35 cellular contexts compared by ENCODE assay signal in genomic region chr3:159246385-159246784, GRCh38.
"Had no signal": no experiment of that assay in that cellular context is flagged by ENCODE, and none has a peak within 500 bp of the region (broad histone marks: within the 10 kb centered on the region; RNA-seq: fewer than 3 reads in every experiment).

No MANE protein-coding gene starts in this region.

- H3K36me3 Mint-ChIP-seq: activated CD8-positive, alpha-beta memory T cell treated with anti-CD3 and anti-CD28 coated beads, Interleukin-2, amount 10 ng/mL, durations not matched to agents 7 days and 5 days; activated naive CD4-positive, alpha-beta T cell treated with anti-CD3 and anti-CD28 coated beads, Interleukin-2, amount 10 ng/mL, durations not matched to agents 7 days and 5 days; activated naive CD4-positive, alpha-beta T cell treated with anti-CD3 and anti-CD28 coated beads, Interleukin-2, amount 50 U/mL, for 24 hours; activated naive CD8-positive, alpha-beta T cell; activated naive CD8-positive, alpha-beta T cell treated with anti-CD3 and anti-CD28 coated beads, Interleukin-2, amount 10 ng/mL, durations not matched to agents 7 days and 5 days; brain had no signal

- DNase-seq: activated B cell treated with CpG ODN at 0.5 μM for 24 hours; activated CD4-positive, alpha-beta memory T cell treated with anti-CD3 and anti-CD28 coated beads, Interleukin-2, amount 10 ng/mL, durations not matched to agents 7 days and 5 days; activated CD4-positive, alpha-beta T cell treated with anti-CD3 and anti-CD28 coated beads for 48 hours; activated CD4-positive, alpha-beta T cell treated with anti-CD3 and anti-CD28 coated beads, Interleukin-2, amount 10 ng/mL, durations not matched to agents 7 days and 5 days; activated CD4-positive, alpha-beta T cell treated with anti-CD3 and anti-CD28 coated beads, Interleukin-2, amount 50 U/mL, for 48 hours; activated CD4-positive, CD25-positive, alpha-beta regulatory T cell treated with anti-CD3 and anti-CD28 coated beads, Interleukin-2, amount 50 U/mL, for 72 hours; activated CD8-positive, alpha-beta memory T cell treated with anti-CD3 and anti-CD28 coated beads for 24 hours; activated CD8-positive, alpha-beta memory T cell treated with anti-CD3 and anti-CD28 coated beads, Interleukin-2, amount 10 ng/mL, durations not matched to agents 7 days and 5 days; activated CD8-positive, alpha-beta memory T cell treated with anti-CD3 and anti-CD28 coated beads, Interleukin-2, amount 50 U/mL, for 48 hours; activated CD8-positive, alpha-beta T cell treated with anti-CD3 and anti-CD28 coated beads, Interleukin-2, amount 10 ng/mL, durations not matched to agents 7 days and 5 days; activated effector memory CD4-positive, alpha-beta T cell treated with Interleukin-2 at 50 U/mL for 16 hours; activated gamma-delta T cell; activated naive CD4-positive, alpha-beta T cell treated with anti-CD3 and anti-CD28 coated beads, Interleukin-2, amount 10 ng/mL, durations not matched to agents 7 days and 5 days; activated naive CD4-positive, alpha-beta T cell treated with Interleukin-2 at 50 U/mL for 16 hours; activated naive CD8-positive, alpha-beta T cell treated with anti-CD3 and anti-CD28 coated beads, Interleukin-2, amount 10 ng/mL, durations not matched to agents 7 days and 5 days; activated naive CD8-positive, alpha-beta T cell treated with anti-CD3 and anti-CD28 coated beads, Interleukin-2, amount 50 U/mL, for 24 hours; activated T-cell treated with anti-CD3 and anti-CD28 coated beads, Interleukin-2, amount 50 U/mL, for 24 hours; activated T-cell treated with anti-CD3 and anti-CD28 coated beads, Interleukin-2, amount 50 U/mL, for 48 hours; amygdala; anterior cingulate cortex; caudate nucleus; cerebellar nuclear complex; T-helper 1 cell; T-helper 2 cell; T-helper 9 cell had no signal

- H3K4me3 ChIP-seq: ascending aorta, cardiac muscle cell had no signal

- H3K27ac Mint-ChIP-seq: activated B cell treated with CpG ODN at 0.5 μM for 24 hours; activated CD4-positive, alpha-beta memory T cell treated with anti-CD3 and anti-CD28 coated beads, Interleukin-2, amount 10 ng/mL, durations not matched to agents 7 days and 5 days; activated CD4-positive, alpha-beta T cell treated with anti-CD3 and anti-CD28 coated beads, Interleukin-2, amount 10 ng/mL, durations not matched to agents 7 days and 5 days; activated CD8-positive, alpha-beta memory T cell treated with anti-CD3 and anti-CD28 coated beads, Interleukin-2, amount 10 ng/mL, durations not matched to agents 7 days and 5 days; activated CD8-positive, alpha-beta T cell treated with anti-CD3 and anti-CD28 coated beads, Interleukin-2, amount 10 ng/mL, durations not matched to agents 7 days and 5 days; activated naive CD4-positive, alpha-beta T cell treated with anti-CD3 and anti-CD28 coated beads, Interleukin-2, amount 10 ng/mL, durations not matched to agents 7 days and 5 days; activated naive CD4-positive, alpha-beta T cell treated with anti-CD3 and anti-CD28 coated beads, Interleukin-2, amount 50 U/mL, for 24 hours; activated naive CD8-positive, alpha-beta T cell; activated naive CD8-positive, alpha-beta T cell treated with anti-CD3 and anti-CD28 coated beads, Interleukin-2, amount 10 ng/mL, durations not matched to agents 7 days and 5 days; activated naive CD8-positive, alpha-beta T cell treated with anti-CD3 and anti-CD28 coated beads, Interleukin-2, amount 50 U/mL, for 24 hours; activated T-cell treated with anti-CD3 and anti-CD28 coated beads, Interleukin-2, amount 50 U/mL, for 24 hours; activated T-helper 2 cell treated with anti-CD3 and anti-CD28 coated beads, Interferon-gamma antibody, Interleukin-2, Interleukin-4, amounts not matched to agents 10 μg/mL and 5 μg/mL and 100 μg/mL, durations not matched to agents 14 hours and 24 hours and 36 hours; brain; T-helper 1 cell treated with Interleukin-12 subunit alpha and Interleukin-12 subunit beta and Interleukin-4 antibody, amounts not matched to agents 30 μg/mL and 1 μg/mL, for 36 hours; T-helper 2 cell treated with Interferon-gamma antibody and Interleukin-4, amounts not matched to agents 5 μg/mL and 100 μg/mL, for 36 hours had no signal

- H3K9me3 Mint-ChIP-seq: activated naive CD4-positive, alpha-beta T cell treated with anti-CD3 and anti-CD28 coated beads, Interleukin-2, amount 10 ng/mL, durations not matched to agents 7 days and 5 days; activated naive CD4-positive, alpha-beta T cell treated with anti-CD3 and anti-CD28 coated beads, Interleukin-2, amount 50 U/mL, for 24 hours; activated naive CD8-positive, alpha-beta T cell treated with anti-CD3 and anti-CD28 coated beads, Interleukin-2, amount 50 U/mL, for 24 hours; activated T-cell treated with anti-CD3 and anti-CD28 coated beads, Interleukin-2, amount 50 U/mL, for 24 hours; activated T-helper 2 cell treated with anti-CD3 and anti-CD28 coated beads, Interferon-gamma antibody, Interleukin-2, Interleukin-4, amounts not matched to agents 10 μg/mL and 5 μg/mL and 100 μg/mL, durations not matched to agents 14 hours and 24 hours and 36 hours; central memory CD8-positive, alpha-beta T cell; T-helper 1 cell treated with Interleukin-12 subunit alpha and Interleukin-12 subunit beta and Interleukin-4 antibody, amounts not matched to agents 30 μg/mL and 1 μg/mL, for 36 hours; T-helper 2 cell treated with Interferon-gamma antibody and Interleukin-4, amounts not matched to agents 5 μg/mL and 100 μg/mL, for 36 hours had no signal

- H3K9me3 ChIP-seq: ascending aorta had no signal

- H3K27me3 Mint-ChIP-seq: activated B cell treated with CpG ODN at 0.5 μM for 24 hours; activated CD4-positive, alpha-beta memory T cell treated with anti-CD3 and anti-CD28 coated beads, Interleukin-2, amount 10 ng/mL, durations not matched to agents 7 days and 5 days; activated CD4-positive, alpha-beta T cell treated with anti-CD3 and anti-CD28 coated beads, Interleukin-2, amount 10 ng/mL, durations not matched to agents 7 days and 5 days; activated CD8-positive, alpha-beta memory T cell treated with anti-CD3 and anti-CD28 coated beads, Interleukin-2, amount 10 ng/mL, durations not matched to agents 7 days and 5 days; activated naive CD4-positive, alpha-beta T cell treated with anti-CD3 and anti-CD28 coated beads, Interleukin-2, amount 10 ng/mL, durations not matched to agents 7 days and 5 days; activated naive CD8-positive, alpha-beta T cell treated with anti-CD3 and anti-CD28 coated beads, Interleukin-2, amount 10 ng/mL, durations not matched to agents 7 days and 5 days; activated T-cell treated with anti-CD3 and anti-CD28 coated beads, Interleukin-2, amount 50 U/mL, for 24 hours; brain; central memory CD8-positive, alpha-beta T cell had no signal

- H3K4me1 Mint-ChIP-seq: activated B cell treated with CpG ODN at 0.5 μM for 24 hours; activated CD4-positive, alpha-beta memory T cell treated with anti-CD3 and anti-CD28 coated beads, Interleukin-2, amount 10 ng/mL, durations not matched to agents 7 days and 5 days; activated CD4-positive, alpha-beta T cell treated with anti-CD3 and anti-CD28 coated beads, Interleukin-2, amount 10 ng/mL, durations not matched to agents 7 days and 5 days; activated CD8-positive, alpha-beta memory T cell treated with anti-CD3 and anti-CD28 coated beads, Interleukin-2, amount 10 ng/mL, durations not matched to agents 7 days and 5 days; activated naive CD4-positive, alpha-beta T cell treated with anti-CD3 and anti-CD28 coated beads, Interleukin-2, amount 10 ng/mL, durations not matched to agents 7 days and 5 days; activated naive CD4-positive, alpha-beta T cell treated with anti-CD3 and anti-CD28 coated beads, Interleukin-2, amount 50 U/mL, for 24 hours; activated naive CD8-positive, alpha-beta T cell treated with anti-CD3 and anti-CD28 coated beads, Interleukin-2, amount 10 ng/mL, durations not matched to agents 7 days and 5 days; activated naive CD8-positive, alpha-beta T cell treated with anti-CD3 and anti-CD28 coated beads, Interleukin-2, amount 50 U/mL, for 24 hours; brain; central memory CD8-positive, alpha-beta T cell had no signal

- H3K27me3 ChIP-seq: ascending aorta, cardiac muscle cell had no signal

- H3K27ac ChIP-seq: ascending aorta, cardiac muscle cell, VCaP had no signal

- H3K36me3 ChIP-seq: ascending aorta, cardiac muscle cell had no signal

- H3K4me3 Mint-ChIP-seq: activated B cell treated with CpG ODN at 0.5 μM for 24 hours; activated CD4-positive, alpha-beta memory T cell treated with anti-CD3 and anti-CD28 coated beads, Interleukin-2, amount 10 ng/mL, durations not matched to agents 7 days and 5 days; activated CD4-positive, alpha-beta T cell treated with anti-CD3 and anti-CD28 coated beads, Interleukin-2, amount 10 ng/mL, durations not matched to agents 7 days and 5 days; activated CD8-positive, alpha-beta memory T cell treated with anti-CD3 and anti-CD28 coated beads, Interleukin-2, amount 10 ng/mL, durations not matched to agents 7 days and 5 days; activated CD8-positive, alpha-beta T cell treated with anti-CD3 and anti-CD28 coated beads, Interleukin-2, amount 10 ng/mL, durations not matched to agents 7 days and 5 days; activated naive CD4-positive, alpha-beta T cell treated with anti-CD3 and anti-CD28 coated beads, Interleukin-2, amount 10 ng/mL, durations not matched to agents 7 days and 5 days; activated naive CD4-positive, alpha-beta T cell treated with anti-CD3 and anti-CD28 coated beads, Interleukin-2, amount 50 U/mL, for 24 hours; activated naive CD8-positive, alpha-beta T cell; activated naive CD8-positive, alpha-beta T cell treated with anti-CD3 and anti-CD28 coated beads, Interleukin-2, amount 10 ng/mL, durations not matched to agents 7 days and 5 days; activated naive CD8-positive, alpha-beta T cell treated with anti-CD3 and anti-CD28 coated beads, Interleukin-2, amount 50 U/mL, for 24 hours; activated T-cell treated with anti-CD3 and anti-CD28 coated beads, Interleukin-2, amount 50 U/mL, for 24 hours; brain; central memory CD8-positive, alpha-beta T cell; T-helper 1 cell treated with Interleukin-12 subunit alpha and Interleukin-12 subunit beta and Interleukin-4 antibody, amounts not matched to agents 30 μg/mL and 1 μg/mL, for 36 hours; T-helper 2 cell treated with Interferon-gamma antibody and Interleukin-4, amounts not matched to agents 5 μg/mL and 100 μg/mL, for 36 hours had no signal

- ATAC-seq: activated CD8-positive, alpha-beta memory T cell treated with anti-CD3 and anti-CD28 coated beads, Interleukin-2, amount 10 ng/mL, durations not matched to agents 7 days and 5 days; activated CD8-positive, alpha-beta T cell treated with anti-CD3 and anti-CD28 coated beads, Interleukin-2, amount 10 ng/mL, durations not matched to agents 7 days and 5 days; activated naive CD8-positive, alpha-beta T cell treated with anti-CD3 and anti-CD28 coated beads, Interleukin-2, amount 50 U/mL, for 24 hours had no signal

- H3K4me1 ChIP-seq: ascending aorta had no signal
